ENCODE assay signal across 19 cellular contexts in the genomic region with DNA sequence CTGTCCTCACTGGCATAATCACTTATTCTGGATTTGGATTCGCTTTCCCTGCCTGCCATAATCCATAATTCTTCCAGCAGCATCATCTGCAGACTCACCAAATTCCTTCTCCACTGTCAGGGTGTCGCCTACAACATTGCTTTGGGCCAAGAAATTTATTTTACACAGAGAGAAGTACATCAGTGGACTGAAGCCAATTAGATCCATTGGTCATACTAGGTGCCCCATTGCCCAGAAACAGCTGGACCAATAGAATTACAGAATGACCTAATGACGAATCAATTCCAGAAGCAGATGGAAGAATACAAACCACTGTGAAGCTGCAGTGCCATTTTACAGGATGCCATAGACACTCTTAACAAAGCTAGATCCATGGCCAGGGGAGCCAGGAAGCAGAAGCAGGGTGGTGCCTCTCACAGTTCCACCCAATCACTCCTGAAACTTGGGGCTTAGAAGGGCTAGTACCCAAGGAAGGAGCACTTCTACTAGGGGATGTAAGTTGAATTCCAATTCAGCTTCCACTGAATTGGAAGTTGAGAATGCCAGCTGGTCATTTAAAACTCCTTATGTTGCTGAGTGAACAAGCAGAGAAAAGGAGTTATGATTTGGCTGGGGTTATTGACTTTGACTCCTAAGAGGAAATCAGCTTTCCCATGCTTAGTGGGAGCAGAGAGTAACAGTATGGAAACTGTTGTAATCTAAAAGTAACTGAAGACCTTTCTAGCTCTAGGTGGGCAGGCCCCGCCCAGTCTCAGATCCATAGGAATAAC. TPM values are rescaled to one million over a fixed set of nuclear protein-coding genes. Genes with fewer than 3 reads are reported as not detected.
"Had no signal": no experiment of that assay in that cellular context is flagged by ENCODE, and none has a peak within 500 bp of the region (broad histone marks: within the 10 kb centered on the region; RNA-seq: fewer than 3 reads in every experiment).

No MANE protein-coding gene starts in this region.

- H3K9me3 ChIP-seq: ovary had no signal

- H3K4me3 Mint-ChIP-seq: activated naive CD8-positive, alpha-beta T cell treated with anti-CD3 and anti-CD28 coated beads for 36 hours; activated T-helper 1 cell treated with anti-CD3 and anti-CD28 coated beads, Interleukin-12 subunit alpha, Interleukin-12 subunit beta, Interleukin-2, Interleukin-4 antibody, amounts not matched to agents 30 ng/mL and 10 ng/mL and 1 ng/mL, durations not matched to agents 14 hours and 24 hours and 36 hours; effector memory CD8-positive, alpha-beta T cell; naive B cell; neural progenitor cell had no signal

- H3K27ac Mint-ChIP-seq: activated naive CD8-positive, alpha-beta T cell treated with anti-CD3 and anti-CD28 coated beads for 36 hours; activated T-helper 1 cell treated with anti-CD3 and anti-CD28 coated beads, Interleukin-12 subunit alpha, Interleukin-12 subunit beta, Interleukin-2, Interleukin-4 antibody, amounts not matched to agents 30 ng/mL and 10 ng/mL and 1 ng/mL, durations not matched to agents 14 hours and 24 hours and 36 hours; effector memory CD8-positive, alpha-beta T cell; naive B cell; neural progenitor cell had no signal

- H3K4me3 ChIP-seq: heart left ventricle, neural progenitor cell, ovary, spleen, thoracic aorta had no signal

- DNase-seq: activated CD4-positive, alpha-beta T cell treated with anti-CD3 and anti-CD28 coated beads, Interleukin-2, amount 50 U/mL, for 1 hour; activated naive CD8-positive, alpha-beta T cell treated with anti-CD3 and anti-CD28 coated beads for 36 hours; dermis blood vessel endothelial cell; effector memory CD8-positive, alpha-beta T cell; heart left ventricle; mammary epithelial cell; naive B cell; ovary; spleen had no signal

- H3K27me3 ChIP-seq: neural progenitor cell, ovary had no signal

- H3K9me3 Mint-ChIP-seq: activated naive CD8-positive, alpha-beta T cell treated with anti-CD3 and anti-CD28 coated beads for 36 hours; effector memory CD8-positive, alpha-beta T cell had no signal

- H3K36me3 Mint-ChIP-seq: activated naive CD8-positive, alpha-beta T cell treated with anti-CD3 and anti-CD28 coated beads for 36 hours; naive B cell had no signal

- H3K27ac ChIP-seq: heart left ventricle, neural progenitor cell, ovary, spleen, thoracic aorta had no signal

- ATAC-seq: effector memory CD8-positive, alpha-beta T cell; heart left ventricle; left lobe of liver; sciatic nerve had no signal

- H3K36me3 ChIP-seq: heart left ventricle, neural progenitor cell, ovary, spleen, thoracic aorta had no signal

- H3K4me1 Mint-ChIP-seq: activated naive CD8-positive, alpha-beta T cell treated with anti-CD3 and anti-CD28 coated beads for 36 hours; naive B cell had no signal

RNA-seq across cellular contexts. Expression of a gene that starts 44.0 kb away (rescaled TPM):
- total RNA-seq: activated CD8-positive, alpha-beta memory T cell treated with anti-CD3 and anti-CD28 coated beads for 36 hours; activated naive CD8-positive, alpha-beta T cell treated with anti-CD3 and anti-CD28 coated beads for 36 hours; activated T-helper 1 cell treated with anti-CD3 and anti-CD28 coated beads, Interleukin-12 subunit alpha, Interleukin-12 subunit beta, Interleukin-2, Interleukin-4 antibody, amounts not matched to agents 30 ng/mL and 10 ng/mL and 1 ng/mL, durations not matched to agents 14 hours and 24 hours and 36 hours; fibroblast of lung; frontal cortex; left lobe of liver; mononuclear cell; pulmonary artery endothelial cell; sciatic nerve; spleen; thoracic aorta had no signal
